32 cellular contexts compared by ENCODE assay signal in genomic region chr1:59074574-59074973, GRCh38.
DNase-seq lines count a peak whose midpoint lies in the region; ATAC-seq, FAIRE-seq and TF ChIP-seq lines count a peak whose summit lies in the region.
"Had no signal": no experiment of that assay in that cellular context is flagged by ENCODE, and none has a peak within 500 bp of the region (broad histone marks: within the 10 kb centered on the region; RNA-seq: fewer than 3 reads in every experiment).

No MANE protein-coding gene starts in this region.

- no peak for FAIRE-seq in HepG2 (lab: Jason Lieb, UNC)
- no peak for FAIRE-seq in H1 (lab: Jason Lieb, UNC)
- FAIRE-seq: A204.1, A549, D721Med had no signal

- H4K8ac ChIP-seq in H1 (ENCODE audit: extremely low read depth, insufficient read depth, low read length), result no peak overlapping the region

- ATAC-seq in HepG2, result no peak
- no peak for ATAC-seq in right lobe of liver
- ATAC-seq: A549; CD8-positive, alpha-beta T cell had no signal

- WGBS in HepG2 (ENCODE audit: low lambda C conversion rate), result 31% methylated on average over 5 of the region's 5 CpGs
- WGBS in right lobe of liver (ENCODE audit: insufficient coverage, low coverage, low lambda C conversion rate, missing lambda C conversion rate), result 62% methylated on average over 5 of the region's 5 CpGs
- 73% methylated on average over 5 of the region's 5 CpGs; no CpG with 5 or more reads in 1 of the 2 experiments for WGBS in H1 (ENCODE audit: extremely low coverage in 1 of 2, insufficient coverage in 1 of 2, insufficient read length in 1 of 2, insufficient replicate concordance in 2 of 2, low coverage in 1 of 2, low lambda C conversion rate in 2 of 2, missing lambda C conversion rate in 1 of 2), 2 experiments
- WGBS in hepatocyte (ENCODE audit: low lambda C conversion rate, missing lambda C conversion rate), result 66% methylated on average over 5 of the region's 5 CpGs

- no peaks in the 10 kb centered on the region for H3K79me2 ChIP-seq in HepG2 (ENCODE audit: insufficient read depth, low read length)
- H3K79me2 ChIP-seq in H1 (ENCODE audit: control insufficient read depth in 1 of 2, insufficient read depth in 2 of 2, low read length in 2 of 2), result no peaks in the 10 kb centered on the region
- H3K79me2 ChIP-seq in hepatocyte, result no peaks in the 10 kb centered on the region

- H3K4me3 ChIP-seq in HepG2 (replicated peaks in 1 of 3; ENCODE audit: insufficient read depth in 1 of 3, low read depth in 2 of 3, low read length in 3 of 3) (no peak overlapping the region), right lobe of liver (no peak overlapping the region), H1 (ENCODE audit: extremely low read depth in 1 of 4, insufficient read depth in 2 of 4, low read depth in 3 of 4, low read length in 4 of 4) (no peak overlapping the region), hepatocyte (no peak overlapping the region)
- H3K4me3 ChIP-seq: A549; BLaER1; BLaER1 treated with 17β-estradiol and CSF1 and Interleukin-3, amounts not matched to agents 10 nM and 100 nM had no signal

- no peak overlapping the region for H2BK15ac ChIP-seq in H1 (ENCODE audit: low read length)

- H3K14ac ChIP-seq in H1 (ENCODE audit: insufficient read length), result no peak overlapping the region

- no peak overlapping the region for H2AK5ac ChIP-seq in H1 (ENCODE audit: low read depth, low read length)

- POLR2A ChIA-PET in HepG2 (lab: Yijun Ruan, JAX), result no interaction called here
- POLR2A ChIA-PET in H1 (lab: Charles Lee; ENCODE audit: partially characterized antibody), result no interaction called here

- no peak overlapping the region for H2AFZ ChIP-seq in HepG2 (ENCODE audit: low read length)
- H2AFZ ChIP-seq in H1 (ENCODE audit: low read length), result no peak overlapping the region
- H2AFZ ChIP-seq in hepatocyte, result no peak overlapping the region

- in situ Hi-C loops in HepG2 (cut with HindIII; ENCODE audit: extremely low pct_ligation_motif_present, low pct_unique_long_range_greater_than_20kb), result no loop called here

- H2BK5ac ChIP-seq in H1 (ENCODE audit: low read depth, low read length), result no peak overlapping the region; the same call in 1 of the 2 replicates

- no peak overlapping the region for H3K9ac ChIP-seq in HepG2 (ENCODE audit: insufficient read depth, low read depth, low read length)
- no peak overlapping the region for H3K9ac ChIP-seq in H1 (replicated peaks in 1 of 4; ENCODE audit: extremely low read depth in 1 of 4, low read depth in 3 of 4, low read length in 3 of 4)
- H3K9ac ChIP-seq: BLaER1; BLaER1 treated with 17β-estradiol and CSF1 and Interleukin-3, amounts not matched to agents 10 nM and 100 nM had no signal

- no peak for TF ChIP-seq RAD21 in HepG2 (CRISPR knock-in tag; IDR thresholded peaks at IDR 0.05)
- TF ChIP-seq RAD21 in H1 (IDR thresholded peaks at IDR 0.05 in 1 of 2, conservative IDR thresholded peaks at IDR 0.05 in 1 of 2; ENCODE audit: low read depth in 2 of 2, low read length in 2 of 2), result no peak

- peak overlapping the region; percentile 19 for H3K4ac ChIP-seq in H1 (replicated peaks; ENCODE audit: insufficient read length, low read depth, low read length)

- H3K27me3 ChIP-seq in HepG2 (ENCODE audit: control insufficient read depth in 1 of 2, insufficient read depth in 2 of 2, low read length in 2 of 2) (no peaks in the 10 kb centered on the region), right lobe of liver (no peaks in the 10 kb centered on the region), H1 (replicated peaks in 1 of 4; ENCODE audit: control insufficient read depth in 3 of 4, extremely low read depth in 1 of 4, insufficient read depth in 3 of 4, low read length in 3 of 4) (no peaks in the 10 kb centered on the region), hepatocyte (no peaks in the 10 kb centered on the region)
- H3K27me3 ChIP-seq: BE2C; BLaER1; BLaER1 treated with 17β-estradiol and CSF1 and Interleukin-3, amounts not matched to agents 10 nM and 100 nM had no signal

- TF ChIP-seq POLR2A in HepG2 (IDR thresholded peaks at IDR 0.05; ENCODE audit: insufficient read depth in 1 of 2, low read depth in 2 of 2, low read length in 2 of 2) (no peak), right lobe of liver (IDR thresholded peaks at IDR 0.05) (no peak), H1 (IDR thresholded peaks at IDR 0.05; ENCODE audit: control extremely low read depth in 1 of 2, low read depth in 2 of 2, low read length in 2 of 2) (no peak)

- H2BK12ac ChIP-seq in H1 (ENCODE audit: low read depth, low read length), result peak overlapping the region; percentile 55; the same call in 1 of the 2 replicates

- peak overlapping the region; percentile 44 for H4K91ac ChIP-seq in H1 (replicated peaks; ENCODE audit: insufficient read length, low read length)

- H4K20me1 ChIP-seq in HepG2 (ENCODE audit: insufficient read depth, low read length) (no peaks in the 10 kb centered on the region), H1 (replicated peaks in 1 of 2; ENCODE audit: control insufficient read depth in 1 of 2, insufficient read depth in 2 of 2, low read length in 2 of 2) (no peaks in the 10 kb centered on the region), hepatocyte (ENCODE audit: insufficient read depth, poor library complexity, severe bottlenecking) (no peaks in the 10 kb centered on the region)
- H4K20me1 ChIP-seq: BLaER1; BLaER1 treated with 17β-estradiol and CSF1 and Interleukin-3, amounts not matched to agents 10 nM and 100 nM had no signal

- no peaks in the 10 kb centered on the region for H3K36me3 ChIP-seq in HepG2 (replicated peaks in 1 of 2; ENCODE audit: control insufficient read depth in 1 of 2, insufficient read depth in 2 of 2, low read length in 2 of 2)
- no peaks in the 10 kb centered on the region for H3K36me3 ChIP-seq in right lobe of liver
- H3K36me3 ChIP-seq in H1 (ENCODE audit: control insufficient read depth in 2 of 4, insufficient read depth in 4 of 4, low read length in 3 of 4), result no peaks in the 10 kb centered on the region
- H3K36me3 ChIP-seq in hepatocyte (replicated peaks; ENCODE audit: insufficient read depth, low read depth), result no peaks in the 10 kb centered on the region
- H3K36me3 ChIP-seq: BE2C; BLaER1; BLaER1 treated with 17β-estradiol and CSF1 and Interleukin-3, amounts not matched to agents 10 nM and 100 nM had no signal

- H3K79me1 ChIP-seq in H1 (ENCODE audit: low read depth, low read length), result no peaks in the 10 kb centered on the region

- no peak overlapping the region for H4K5ac ChIP-seq in H1 (ENCODE audit: insufficient read length, low read depth, low read length)

- no peaks in the 10 kb centered on the region for H3K23me2 ChIP-seq in H1 (ENCODE audit: low read depth, low read length)

- H3K4me1 ChIP-seq in HepG2 (ENCODE audit: insufficient read depth, low read length) (peaks cover 78% of the 10 kb centered on the region), right lobe of liver (peaks cover 0 to 9% (median 0%) of the 10 kb centered on the region in 4 donors), H1 (replicated peaks in 1 of 4; ENCODE audit: control insufficient read depth in 3 of 4, insufficient read depth in 4 of 4, low read length in 3 of 4) (peaks cover 10 to 40% (median 31%) of the 10 kb centered on the region in 4 experiments; a peak in 6 of 7 replicates), hepatocyte (ENCODE audit: insufficient read depth) (peaks cover 41% of the 10 kb centered on the region)
- H3K4me1 ChIP-seq: BE2C, Caco-2 had no signal

- TF ChIP-seq CTCF in HepG2 (CRISPR knock-in tag; IDR thresholded peaks at IDR 0.05) (no peak), right lobe of liver (IDR thresholded peaks at IDR 0.05) (no peak), H1 (IDR thresholded peaks at IDR 0.05; ENCODE audit: control extremely low read depth in 1 of 3, insufficient read depth in 1 of 3, low read depth in 1 of 3, low read length in 3 of 3) (no peak), hepatocyte (IDR thresholded peaks at IDR 0.05; ENCODE audit: poor library complexity) (no peak)

- H3K27ac ChIP-seq in HepG2 (ENCODE audit: extremely low read length, insufficient read depth, low read length) (no peak overlapping the region), right lobe of liver (no peak overlapping the region), H1 (ENCODE audit: low read depth, low read length) (no peak overlapping the region), hepatocyte (peak overlapping the region; percentile 9)
- H3K27ac ChIP-seq: 22Rv1; A549; BLaER1; BLaER1 treated with 17β-estradiol and CSF1 and Interleukin-3, amounts not matched to agents 10 nM and 100 nM; C4-2B had no signal

- no peak for TF ChIP-seq EP300 in HepG2 (IDR thresholded peaks at IDR 0.05; ENCODE audit: low read depth in 2 of 2, low read length in 2 of 2)
- TF ChIP-seq EP300 in HepG2 (CRISPR knock-in tag; IDR thresholded peaks at IDR 0.05; ENCODE audit: borderline replicate concordance), result no peak
- no peak for TF ChIP-seq EP300 in H1 (IDR thresholded peaks at IDR 0.05; ENCODE audit: borderline replicate concordance in 1 of 2, low read depth in 2 of 2, low read length in 2 of 2)

- CTCF ChIA-PET in HepG2 (lab: Yijun Ruan, JAX; ENCODE audit: low intra/inter-chr PET ratio, low total read pairs) (no interaction called here), H1 (lab: Charles Lee; ENCODE audit: partially characterized antibody) (no interaction called here)

- H3K4me2 ChIP-seq in HepG2 (ENCODE audit: low read depth, low read length) (no peak overlapping the region), H1 (ENCODE audit: insufficient read depth in 1 of 2, low read depth in 2 of 2, low read length in 2 of 2) (no peak overlapping the region), hepatocyte (no peak overlapping the region)
- H3K4me2 ChIP-seq: A549; BLaER1; BLaER1 treated with 17β-estradiol and CSF1 and Interleukin-3, amounts not matched to agents 10 nM and 100 nM had no signal

- DNase-seq in HepG2 (ENCODE audit: low spot score), result peak; percentile 13
- DNase-seq in right lobe of liver, result no peak
- DNase-seq in H1 (ENCODE audit: low read depth in 1 of 2, low spot score in 2 of 2), result no peak
- no peak for DNase-seq in hepatocyte (ENCODE audit: low spot score)
- DNase-seq in NCI-H187 treated with DMSO at 0.1 percent for 48 hours (lab: John Stamatoyannopoulos, UW), result no peak
- no peak for DNase-seq in SIG-M5 (lab: John Stamatoyannopoulos, UW)
- DNase-seq: 8988T; ACHN; AML-193; BE2C; C1 segment of cervical spinal cord; Caco-2; Calu3; CD4-positive, alpha-beta memory T cell; CD4-positive, alpha-beta T cell; CD4-positive, CD25-positive, alpha-beta regulatory T cell; CD8-positive, alpha-beta memory T cell; CD8-positive, alpha-beta T cell; COR-L47; DMS 273 treated with DMSO at 0.1 percent for 48 hours; DMS153; DMS53; DMS79; DND-41; EL had no signal

- H3K18ac ChIP-seq in H1 (ENCODE audit: extremely low read depth, low read length), result peak overlapping the region; percentile 82; the same call in 1 of the 2 replicates

- H3K9me3 ChIP-seq in HepG2 (ENCODE audit: low read length) (no peaks in the 10 kb centered on the region), right lobe of liver (no peaks in the 10 kb centered on the region), H1 (ENCODE audit: insufficient read depth in 2 of 2, low read depth in 1 of 2, low read length in 1 of 2) (no peaks in the 10 kb centered on the region), hepatocyte (ENCODE audit: low read depth) (no peaks in the 10 kb centered on the region)
- H3K9me3 ChIP-seq: A549, BE2C, BLaER1, Caco-2 had no signal

- no peak overlapping the region for H3K23ac ChIP-seq in H1 (ENCODE audit: insufficient read length)

- H2BK20ac ChIP-seq in H1 (ENCODE audit: low read length), result peak overlapping the region; percentile 96

- no TSS peak for BruUV-seq in HepG2 (replicated peaks; lab: Mats Ljungman, UMichigan)

- no peaks in the 10 kb centered on the region for H3K9me2 ChIP-seq in hepatocyte (replicated peaks; ENCODE audit: insufficient read depth)

- intact Hi-C loops in HepG2 (cut with micrococcal nuclease; ENCODE audit: unreplicated experiment), result loop anchor here (10.0 kb wide), 1 partner anchor 220 kb away; the partner anchor contains the start of gene FGGY
- intact Hi-C loops in right lobe of liver (cut with DNase I), result no loop called here

- H2BK120ac ChIP-seq in H1 (replicated peaks; ENCODE audit: low read depth, low read length), result peak overlapping the region; percentile 35

- no peak overlapping the region for H3K56ac ChIP-seq in H1 (replicated peaks; ENCODE audit: insufficient read length, low read depth, low read length)
